1 cellular context compared by ENCODE assay signal in the genomic region with DNA sequence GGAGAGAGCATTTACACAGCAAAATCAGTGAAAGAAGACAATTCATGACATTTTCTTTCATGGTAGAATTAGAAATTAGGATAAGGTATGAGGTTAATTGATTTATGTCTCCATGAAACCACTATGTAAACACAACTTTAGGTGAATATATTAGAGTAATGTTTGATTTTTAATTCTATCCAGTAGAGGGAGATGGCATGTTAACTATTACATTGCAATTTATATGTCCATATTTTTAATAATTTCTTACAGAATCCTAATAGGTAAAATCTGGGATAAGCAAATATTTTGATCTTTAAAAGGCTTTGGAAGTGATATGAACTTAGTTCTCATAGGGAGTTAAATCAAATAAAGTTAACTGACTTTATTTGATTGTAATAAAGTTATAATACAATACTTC.
TF ChIP-seq lines count a peak whose summit lies in the region.

No MANE protein-coding gene starts in this region.

TF ChIP-seq in SK-N-SH, 30 proteins besides CTCF, POLR2A, EP300 and RAD21 (continued from another document):
- TF ChIP-seq, protein P1, sequence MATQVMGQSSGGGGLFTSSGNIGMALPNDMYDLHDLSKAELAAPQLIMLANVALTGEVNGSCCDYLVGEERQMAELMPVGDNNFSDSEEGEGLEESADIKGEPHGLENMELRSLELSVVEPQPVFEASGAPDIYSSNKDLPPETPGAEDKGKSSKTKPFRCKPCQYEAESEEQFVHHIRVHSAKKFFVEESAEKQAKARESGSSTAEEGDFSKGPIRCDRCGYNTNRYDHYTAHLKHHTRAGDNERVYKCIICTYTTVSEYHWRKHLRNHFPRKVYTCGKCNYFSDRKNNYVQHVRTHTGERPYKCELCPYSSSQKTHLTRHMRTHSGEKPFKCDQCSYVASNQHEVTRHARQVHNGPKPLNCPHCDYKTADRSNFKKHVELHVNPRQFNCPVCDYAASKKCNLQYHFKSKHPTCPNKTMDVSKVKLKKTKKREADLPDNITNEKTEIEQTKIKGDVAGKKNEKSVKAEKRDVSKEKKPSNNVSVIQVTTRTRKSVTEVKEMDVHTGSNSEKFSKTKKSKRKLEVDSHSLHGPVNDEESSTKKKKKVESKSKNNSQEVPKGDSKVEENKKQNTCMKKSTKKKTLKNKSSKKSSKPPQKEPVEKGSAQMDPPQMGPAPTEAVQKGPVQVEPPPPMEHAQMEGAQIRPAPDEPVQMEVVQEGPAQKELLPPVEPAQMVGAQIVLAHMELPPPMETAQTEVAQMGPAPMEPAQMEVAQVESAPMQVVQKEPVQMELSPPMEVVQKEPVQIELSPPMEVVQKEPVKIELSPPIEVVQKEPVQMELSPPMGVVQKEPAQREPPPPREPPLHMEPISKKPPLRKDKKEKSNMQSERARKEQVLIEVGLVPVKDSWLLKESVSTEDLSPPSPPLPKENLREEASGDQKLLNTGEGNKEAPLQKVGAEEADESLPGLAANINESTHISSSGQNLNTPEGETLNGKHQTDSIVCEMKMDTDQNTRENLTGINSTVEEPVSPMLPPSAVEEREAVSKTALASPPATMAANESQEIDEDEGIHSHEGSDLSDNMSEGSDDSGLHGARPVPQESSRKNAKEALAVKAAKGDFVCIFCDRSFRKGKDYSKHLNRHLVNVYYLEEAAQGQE (IDR thresholded peaks at IDR 0.05; ENCODE audit: low read depth, low read length), result no peak
- TF ChIP-seq, protein P2, sequence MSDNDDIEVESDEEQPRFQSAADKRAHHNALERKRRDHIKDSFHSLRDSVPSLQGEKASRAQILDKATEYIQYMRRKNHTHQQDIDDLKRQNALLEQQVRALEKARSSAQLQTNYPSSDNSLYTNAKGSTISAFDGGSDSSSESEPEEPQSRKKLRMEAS (IDR thresholded peaks at IDR 0.05; ENCODE audit: low read depth), result no peak
- TF ChIP-seq RXRA (IDR thresholded peaks at IDR 0.05; ENCODE audit: borderline replicate concordance, low read depth) (no peak), CHD2 (IDR thresholded peaks at IDR 0.05; ENCODE audit: low read length, partially characterized antibody) (no peak)
- TF ChIP-seq, protein P3, sequence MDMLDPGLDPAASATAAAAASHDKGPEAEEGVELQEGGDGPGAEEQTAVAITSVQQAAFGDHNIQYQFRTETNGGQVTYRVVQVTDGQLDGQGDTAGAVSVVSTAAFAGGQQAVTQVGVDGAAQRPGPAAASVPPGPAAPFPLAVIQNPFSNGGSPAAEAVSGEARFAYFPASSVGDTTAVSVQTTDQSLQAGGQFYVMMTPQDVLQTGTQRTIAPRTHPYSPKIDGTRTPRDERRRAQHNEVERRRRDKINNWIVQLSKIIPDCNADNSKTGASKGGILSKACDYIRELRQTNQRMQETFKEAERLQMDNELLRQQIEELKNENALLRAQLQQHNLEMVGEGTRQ (IDR thresholded peaks at IDR 0.05; ENCODE audit: borderline replicate concordance, low read depth, low read length), result no peak
